Comparison of ENCODE assay signal across 8 cellular contexts in the genomic region with DNA sequence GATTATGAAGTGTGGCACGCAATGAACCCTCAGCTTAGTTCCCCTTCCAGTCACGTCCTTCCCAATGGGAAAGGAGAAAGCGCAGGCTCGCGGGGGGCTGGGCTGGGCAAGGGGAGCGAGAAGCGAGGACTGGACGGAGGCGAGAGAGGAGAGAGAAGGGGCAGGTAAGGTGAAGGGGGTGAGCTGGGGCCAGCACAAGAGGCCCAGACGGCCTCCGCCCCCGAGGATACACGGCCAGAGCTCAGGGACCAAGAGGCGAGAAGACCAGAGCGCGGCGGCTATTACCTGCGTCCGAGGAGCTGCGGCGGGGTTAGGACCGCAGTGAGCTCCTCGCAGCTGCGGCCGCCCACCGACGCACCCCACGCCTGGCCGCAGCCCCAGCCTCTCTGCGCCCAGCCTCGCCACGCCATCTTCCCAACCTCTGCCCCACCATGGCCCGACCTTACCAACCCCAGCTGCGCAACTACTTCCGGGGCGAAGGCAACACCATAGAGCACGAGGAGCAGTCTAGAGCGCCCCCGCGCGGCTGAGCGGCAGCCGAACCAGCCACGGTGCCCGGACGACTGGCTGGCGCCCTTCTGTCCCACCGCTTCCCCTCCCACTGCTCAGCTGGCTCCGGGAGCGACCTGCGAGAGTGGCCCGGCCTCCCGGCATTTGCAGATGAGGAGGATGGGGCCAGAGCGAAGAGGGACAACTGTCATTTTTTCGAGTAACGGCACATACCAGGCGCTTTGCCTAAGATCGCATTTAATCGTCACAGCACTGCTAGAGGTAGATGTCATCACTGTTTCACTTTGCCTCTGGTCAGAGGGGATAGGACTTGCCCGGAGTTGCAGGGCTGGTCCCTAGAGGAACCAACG. TPM values are rescaled to one million over a fixed set of nuclear protein-coding genes. Genes with fewer than 3 reads are reported as not detected.
A peak's percentile ranks its signal among the peaks of the same experiment; 100 is the strongest.
DNase-seq lines count a peak whose midpoint lies in the region; TF ChIP-seq lines count a peak whose summit lies in the region.

A gene with protein sequence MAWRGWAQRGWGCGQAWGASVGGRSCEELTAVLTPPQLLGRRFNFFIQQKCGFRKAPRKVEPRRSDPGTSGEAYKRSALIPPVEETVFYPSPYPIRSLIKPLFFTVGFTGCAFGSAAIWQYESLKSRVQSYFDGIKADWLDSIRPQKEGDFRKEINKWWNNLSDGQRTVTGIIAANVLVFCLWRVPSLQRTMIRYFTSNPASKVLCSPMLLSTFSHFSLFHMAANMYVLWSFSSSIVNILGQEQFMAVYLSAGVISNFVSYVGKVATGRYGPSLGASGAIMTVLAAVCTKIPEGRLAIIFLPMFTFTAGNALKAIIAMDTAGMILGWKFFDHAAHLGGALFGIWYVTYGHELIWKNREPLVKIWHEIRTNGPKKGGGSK (minus strand): TSS at position 444 of the 860 bp plus-strand sequence. CDS start 34 bp downstream, at position 410.

- no peaks in the 10 kb centered on the region for H3K27me3 ChIP-seq in suprapubic skin

- H3K9me3 ChIP-seq in suprapubic skin, result no peaks in the 10 kb centered on the region

- no peak for TF ChIP-seq EP300 in suprapubic skin (IDR thresholded peaks at IDR 0.05)

- peaks cover 31% of the 10 kb centered on the region for H3K4me1 Mint-ChIP-seq in activated naive CD4-positive, alpha-beta T cell treated with anti-CD3 and anti-CD28 coated beads for 36 hours (ENCODE audit: low read depth)

- peak; percentile 93 for TF ChIP-seq CTCF in HFF-Myc (IDR thresholded peaks at IDR 0.05; ENCODE audit: low read depth, low read length, missing control alignments)
- TF ChIP-seq CTCF in suprapubic skin (IDR thresholded peaks at IDR 0.05), result peak; percentile 91 to 97

- H3K4me3 ChIP-seq in GM08714 (ENCODE audit: low read length) (peak within 1 kb of the TSS; percentile 99), HFF-Myc (replicated peaks; ENCODE audit: low read depth, low read length) (peak within 1 kb of the TSS; percentile 95), suprapubic skin (peak within 1 kb of the TSS; percentile 97)

- H3K9me3 Mint-ChIP-seq in activated naive CD4-positive, alpha-beta T cell treated with anti-CD3 and anti-CD28 coated beads for 36 hours, result no peaks in the 10 kb centered on the region

- H3K36me3 Mint-ChIP-seq in activated naive CD4-positive, alpha-beta T cell treated with anti-CD3 and anti-CD28 coated beads for 36 hours (ENCODE audit: low read depth), result peaks cover 6% of the 10 kb centered on the region

- H3K27me3 Mint-ChIP-seq in activated naive CD4-positive, alpha-beta T cell treated with anti-CD3 and anti-CD28 coated beads for 36 hours (ENCODE audit: low read depth), result no peaks in the 10 kb centered on the region

- intact Hi-C loops in activated naive CD4-positive, alpha-beta T cell treated with anti-CD3 and anti-CD28 coated beads for 36 hours (cut with micrococcal nuclease), result loop anchor here (1.0 to 5.0 kb wide), 11 partner anchors 59 to 762 kb away; a partner anchor contains a TSS

- H3K27ac Mint-ChIP-seq in activated naive CD4-positive, alpha-beta T cell treated with anti-CD3 and anti-CD28 coated beads for 36 hours, result peak within 1 kb of the TSS; percentile 88

- under 1% methylated on average over 31 of the region's 61 CpGs for WGBS in suprapubic skin

- peak within 1 kb of the TSS; percentile 94 for H3K4me3 Mint-ChIP-seq in activated naive CD4-positive, alpha-beta T cell treated with anti-CD3 and anti-CD28 coated beads for 36 hours

- peaks cover 37% of the 10 kb centered on the region for H3K4me1 ChIP-seq in suprapubic skin

- DNase-seq in HFF-Myc (ENCODE audit: extremely low read depth, low read depth), result peak; percentile 82
- peak; percentile 91 for DNase-seq in MV-4-11 (lab: John Stamatoyannopoulos, UW)
- DNase-seq in SK-MEL-5 (ENCODE audit: low read depth, low spot score), result peak; percentile 94
- DNase-seq in activated naive CD4-positive, alpha-beta T cell treated with anti-CD3 and anti-CD28 coated beads for 36 hours, result peak; percentile 98
- DNase-seq in germinal center (ENCODE audit: low spot score), result peak; percentile 90
- peak; percentile 40 to 98 (median 92) for DNase-seq in nucleus accumbens (lab: John Stamatoyannopoulos, UW)
- peak; percentile 96 to 97 for DNase-seq in suprapubic skin (ENCODE audit: low spot score in 2 of 2)

- in situ Hi-C loops in SK-MEL-5 (cut with HindIII; ENCODE audit: low pct_unique_long_range_greater_than_20kb, low sequenced_read_pairs), result no loop called here

- peaks cover 3% of the 10 kb centered on the region for H3K36me3 ChIP-seq in suprapubic skin

- CTCF ChIA-PET in activated naive CD4-positive, alpha-beta T cell treated with anti-CD3 and anti-CD28 coated beads for 36 hours (lab: Charles Lee), result interaction anchor here (0.6 to 2.6 kb wide), 24 partner anchors 8 to 372 kb away, joined by 3 to 22 read pairs (median 3); a partner anchor contains a TSS

- peak within 1 kb of the TSS; percentile 86 for H3K27ac ChIP-seq in suprapubic skin

- TF ChIP-seq POLR2A in suprapubic skin (IDR thresholded peaks at IDR 0.05), result peak in 1 of 2 donors; percentile 60

RNA-seq across cellular contexts. Expression of the gene that starts here (rescaled TPM):
- 55.4 and 68.7 TPM in 2 replicates for total RNA-seq in SK-MEL-5 (2014; rRNA removed; shearing (Covaris generic))
- polyA plus RNA-seq in SK-MEL-5 (2015; cell fraction: cytosol; rRNA removed), result 60.7 and 61.9 TPM in 2 replicates
- polyA plus RNA-seq in SK-MEL-5 (2015; cell fraction: nucleus; rRNA removed), result 35.4 and 41.2 TPM in 2 replicates
- 10 to 100 TPM; 92.0 to 92.8 TPM for total RNA-seq in activated naive CD4-positive, alpha-beta T cell treated with anti-CD3 and anti-CD28 coated beads for 36 hours
- total RNA-seq in suprapubic skin, result 10 to 100 TPM; 26.5 to 41.3 (median 32.9) TPM

Comparison
In these comparisons a context has a peak if more than half of its experiments do, and no peak if none do; other contexts are left out.
1. Peak in every context shown above with its lines: DNase-seq, H3K4me3 ChIP-seq and H3K27ac ChIP-seq.